17 cellular contexts compared by ENCODE assay signal in genomic region chr4:7157666-7158065, GRCh38.
"Had no signal": no experiment of that assay in that cellular context is flagged by ENCODE, and none has a peak within 500 bp of the region (broad histone marks: within the 10 kb centered on the region; RNA-seq: fewer than 3 reads in every experiment).

No MANE protein-coding gene starts in this region.

- H3K4me3 ChIP-seq: adrenal gland, lower lobe of right lung, prostate gland, right lobe of liver, SJSA1, testis had no signal

- H3K4me3 Mint-ChIP-seq: activated naive CD4-positive, alpha-beta T cell treated with anti-CD3 and anti-CD28 coated beads, Interleukin-2, amount 10 ng/mL, durations not matched to agents 7 days and 5 days; activated T-helper 17 cell treated with anti-CD3 and anti-CD28 coated beads, Interleukin-2, amount 50 U/mL, for 72 hours; immature natural killer cell; mesothelial cell of epicardium; stimulated activated naive CD8-positive, alpha-beta T cell treated with anti-CD3 and anti-CD28 coated beads, Interleukin-15, amount 100 ng/mL, for 72 hours had no signal

- H3K36me3 Mint-ChIP-seq: activated naive CD4-positive, alpha-beta T cell treated with anti-CD3 and anti-CD28 coated beads, Interleukin-2, amount 10 ng/mL, durations not matched to agents 7 days and 5 days; immature natural killer cell; mesothelial cell of epicardium had no signal

- ATAC-seq: activated T-helper 17 cell treated with anti-CD3 and anti-CD28 coated beads, Interleukin-2, amount 50 U/mL, for 72 hours; lower lobe of right lung; stimulated activated naive CD8-positive, alpha-beta T cell treated with anti-CD3 and anti-CD28 coated beads, Interleukin-15, amount 100 ng/mL, for 72 hours had no signal

- H3K27ac ChIP-seq: adrenal gland, lower lobe of right lung, prostate gland, right lobe of liver, SJSA1, testis had no signal

- H3K9me3 Mint-ChIP-seq: activated naive CD4-positive, alpha-beta T cell treated with anti-CD3 and anti-CD28 coated beads, Interleukin-2, amount 10 ng/mL, durations not matched to agents 7 days and 5 days; activated T-helper 17 cell treated with anti-CD3 and anti-CD28 coated beads, Interleukin-2, amount 50 U/mL, for 72 hours; immature natural killer cell; mesothelial cell of epicardium; stimulated activated naive CD8-positive, alpha-beta T cell treated with anti-CD3 and anti-CD28 coated beads, Interleukin-15, amount 100 ng/mL, for 72 hours had no signal

- H3K27me3 ChIP-seq: adrenal gland, right lobe of liver, SJSA1, testis had no signal

- H3K27ac Mint-ChIP-seq: activated naive CD4-positive, alpha-beta T cell treated with anti-CD3 and anti-CD28 coated beads, Interleukin-2, amount 10 ng/mL, durations not matched to agents 7 days and 5 days; activated T-helper 17 cell treated with anti-CD3 and anti-CD28 coated beads, Interleukin-2, amount 50 U/mL, for 72 hours; immature natural killer cell; mesothelial cell of epicardium had no signal

- H3K4me1 ChIP-seq: lower lobe of right lung, prostate gland, SJSA1 had no signal

- H3K36me3 ChIP-seq: adrenal gland, lower lobe of right lung, prostate gland, right lobe of liver, SJSA1 had no signal

- DNase-seq: activated CD4-positive, alpha-beta T cell treated with anti-CD3 and anti-CD28 coated beads for 48 hours; caudate nucleus; cortex of kidney; effector memory CD4-positive, alpha-beta T cell; immature natural killer cell; lower lobe of right lung; stimulated activated CD4-positive, alpha-beta T cell treated with anti-CD3 and anti-CD28 coated beads, Interleukin-1b, Interleukin-23, amount 100 ng/mL, for 48 hours; stimulated activated naive CD8-positive, alpha-beta T cell treated with anti-CD3 and anti-CD28 coated beads, Interleukin-15, amount 100 ng/mL, for 72 hours; T-helper 2 cell; testis had no signal

- H3K4me1 Mint-ChIP-seq: activated naive CD4-positive, alpha-beta T cell treated with anti-CD3 and anti-CD28 coated beads, Interleukin-2, amount 10 ng/mL, durations not matched to agents 7 days and 5 days; activated T-helper 17 cell treated with anti-CD3 and anti-CD28 coated beads, Interleukin-2, amount 50 U/mL, for 72 hours; stimulated activated naive CD8-positive, alpha-beta T cell treated with anti-CD3 and anti-CD28 coated beads, Interleukin-15, amount 100 ng/mL, for 72 hours had no signal

- H3K9me3 ChIP-seq: adrenal gland, lower lobe of right lung, prostate gland, right lobe of liver, SJSA1, testis had no signal
